ENCODE assay signal across 15 cellular contexts in genomic region chr7:111030358-111030735, GRCh38.
DNase-seq lines count a peak whose midpoint lies in the region; ATAC-seq and TF ChIP-seq lines count a peak whose summit lies in the region.
"Had no signal": no experiment of that assay in that cellular context is flagged by ENCODE, and none has a peak within 500 bp of the region (broad histone marks: within the 10 kb centered on the region; RNA-seq: fewer than 3 reads in every experiment).

No MANE protein-coding gene starts in this region.

- no peaks in the 10 kb centered on the region for H3K9me3 Mint-ChIP-seq in T-helper 2 cell treated with Interferon-gamma antibody and Interleukin-4, amounts not matched to agents 5 μg/mL and 100 μg/mL, for 36 hours
- peaks cover 3% of the 10 kb centered on the region for H3K9me3 Mint-ChIP-seq in activated naive CD8-positive, alpha-beta T cell treated with anti-CD3 and anti-CD28 coated beads for 36 hours

- H3K36me3 ChIP-seq in DND-41 (ENCODE audit: insufficient read depth, low read length) = no peaks in the 10 kb centered on the region
- no peaks in the 10 kb centered on the region for H3K36me3 ChIP-seq in tibial artery

- no peak overlapping the region for H3K4me2 ChIP-seq in DND-41 (ENCODE audit: insufficient read depth, low read length)

- H3K27me3 ChIP-seq in DND-41 (ENCODE audit: insufficient read depth, low read length, poor library complexity) (no peaks in the 10 kb centered on the region), tibial artery (no peaks in the 10 kb centered on the region)

- peak overlapping the region; percentile 26; the same call in 1 of the 2 replicates for H3K9ac ChIP-seq in DND-41 (ENCODE audit: low read depth, low read length)

- H3K27me3 Mint-ChIP-seq in T-helper 2 cell treated with Interferon-gamma antibody and Interleukin-4, amounts not matched to agents 5 μg/mL and 100 μg/mL, for 36 hours (ENCODE audit: low read depth) = no peaks in the 10 kb centered on the region
- H3K27me3 Mint-ChIP-seq in activated naive CD8-positive, alpha-beta T cell treated with anti-CD3 and anti-CD28 coated beads for 36 hours = no peaks in the 10 kb centered on the region

- H4K20me1 ChIP-seq in DND-41 (ENCODE audit: insufficient read depth, low read length) = no peaks in the 10 kb centered on the region

- intact Hi-C loops in tibial artery (cut with DNase I; ENCODE audit: low total_unique reads) = no loop called here

- H3K4me3 ChIP-seq in DND-41 (ENCODE audit: low read depth in 1 of 2, low read length in 2 of 2) (no peak overlapping the region), tibial artery (no peak overlapping the region)
- H3K4me3 ChIP-seq: SK-N-MC had no signal

- no peak for DNase-seq in T-helper 2 cell treated with Interferon-gamma antibody and Interleukin-4, amounts not matched to agents 5 μg/mL and 100 μg/mL, for 36 hours (ENCODE audit: low spot score)
- DNase-seq in T-helper 2 cell (no peak), DND-41 (no peak), iris pigment epithelial cell (ENCODE audit: low read depth) (peak; percentile 10), ureter (ENCODE audit: low spot score) (no peak), tibial artery (no peak)
- no peak for DNase-seq in activated naive CD8-positive, alpha-beta T cell treated with anti-CD3 and anti-CD28 coated beads for 36 hours
- DNase-seq: 8988T; H7; NCI-H2029 treated with DMSO at 0.1 percent for 48 hours; NK-92 treated with Interleukin-12 subunit alpha and Interleukin-12 subunit beta, amount 100 ng/mL, for 24 hours; occipital lobe; trophoblast cell had no signal

- H3K79me2 ChIP-seq in DND-41 (ENCODE audit: insufficient read depth, low read length) = no peaks in the 10 kb centered on the region

- H3K36me3 Mint-ChIP-seq in T-helper 2 cell treated with Interferon-gamma antibody and Interleukin-4, amounts not matched to agents 5 μg/mL and 100 μg/mL, for 36 hours (ENCODE audit: low read depth) = peaks cover 4% of the 10 kb centered on the region
- peaks cover 11% of the 10 kb centered on the region for H3K36me3 Mint-ChIP-seq in activated naive CD8-positive, alpha-beta T cell treated with anti-CD3 and anti-CD28 coated beads for 36 hours

- ATAC-seq in DND-41 (ENCODE audit: insufficient read depth, low read depth) (no peak), GM18498 (IDR thresholded peaks at IDR 0.05; ENCODE audit: unreplicated experiment) (no peak)

- H3K9me3 ChIP-seq in DND-41 (ENCODE audit: insufficient read depth, low read length, severe bottlenecking) (no peaks in the 10 kb centered on the region), tibial artery (no peaks in the 10 kb centered on the region)

- peak overlapping the region; percentile 39 for H3K4me3 Mint-ChIP-seq in T-helper 2 cell treated with Interferon-gamma antibody and Interleukin-4, amounts not matched to agents 5 μg/mL and 100 μg/mL, for 36 hours
- no peak overlapping the region for H3K4me3 Mint-ChIP-seq in activated naive CD8-positive, alpha-beta T cell treated with anti-CD3 and anti-CD28 coated beads for 36 hours

- H3K27ac ChIP-seq in DND-41 (ENCODE audit: low read length) = no peak overlapping the region
- H3K27ac ChIP-seq in tibial artery = no peak overlapping the region
- H3K27ac ChIP-seq: SK-N-MC had no signal

- H3K4me1 ChIP-seq in DND-41 (ENCODE audit: insufficient read depth, low read length) = peaks cover 44% of the 10 kb centered on the region
- H3K4me1 ChIP-seq in tibial artery = peaks cover 0 to 20% (median 13%) of the 10 kb centered on the region in 4 donors

- H3K27ac Mint-ChIP-seq in T-helper 2 cell treated with Interferon-gamma antibody and Interleukin-4, amounts not matched to agents 5 μg/mL and 100 μg/mL, for 36 hours = peak overlapping the region; percentile 83
- H3K27ac Mint-ChIP-seq in activated naive CD8-positive, alpha-beta T cell treated with anti-CD3 and anti-CD28 coated beads for 36 hours = peak overlapping the region; percentile 98

- TF ChIP-seq CTCF in DND-41 (IDR thresholded peaks at IDR 0.05; ENCODE audit: borderline replicate concordance, extremely low read depth, low read length, poor library complexity, severe bottlenecking) (no peak), tibial artery (IDR thresholded peaks at IDR 0.05) (no peak)

- peaks cover 46% of the 10 kb centered on the region for H3K4me1 Mint-ChIP-seq in T-helper 2 cell treated with Interferon-gamma antibody and Interleukin-4, amounts not matched to agents 5 μg/mL and 100 μg/mL, for 36 hours (ENCODE audit: low read depth)
- H3K4me1 Mint-ChIP-seq in activated naive CD8-positive, alpha-beta T cell treated with anti-CD3 and anti-CD28 coated beads for 36 hours = peaks cover 53% of the 10 kb centered on the region

- 0 out of 2 replicates have a peak overlapping the region, but pooled peaks have one; percentile 48 for H2AFZ ChIP-seq in DND-41 (ENCODE audit: low read depth, low read length)
